In the genomic region with DNA sequence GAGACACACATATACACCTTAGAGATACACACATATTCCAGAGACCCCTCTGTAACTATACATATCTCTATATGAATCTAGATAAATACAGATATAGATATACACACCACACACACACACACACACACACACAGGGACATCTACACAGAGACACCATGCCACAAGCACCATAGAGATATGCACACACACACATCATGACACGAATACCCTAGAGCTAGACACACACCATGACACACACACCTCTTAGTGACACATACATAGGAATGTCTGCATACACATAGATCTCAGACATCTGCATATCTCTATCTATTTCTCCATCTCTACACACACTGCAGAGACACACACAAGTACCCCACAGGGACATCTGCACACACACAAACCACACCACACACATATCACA, we compare ENCODE assay signal across 37 cellular contexts.
"Had no signal": no experiment of that assay in that cellular context is flagged by ENCODE, and none has a peak within 500 bp of the region (broad histone marks: within the 10 kb centered on the region; RNA-seq: fewer than 3 reads in every experiment).

No MANE protein-coding gene starts in this region.

- H2AFZ ChIP-seq: PC-9 had no signal

- H3K27ac ChIP-seq: brain microvascular endothelial cell, cardiac muscle cell, KMS-11, PC-9, VCaP had no signal

- H3K4me3 ChIP-seq: cardiac muscle cell, PC-9 had no signal

- H3K9ac ChIP-seq: KMS-11 had no signal

- H3K27me3 ChIP-seq: brain microvascular endothelial cell, cardiac muscle cell had no signal

- H3K36me3 ChIP-seq: brain microvascular endothelial cell, cardiac muscle cell had no signal

- H3K36me3 Mint-ChIP-seq: activated CD4-positive, alpha-beta memory T cell treated with anti-CD3 and anti-CD28 coated beads for 36 hours; activated CD8-positive, alpha-beta memory T cell treated with anti-CD3 and anti-CD28 coated beads, Interleukin-2, amount 10 ng/mL, durations not matched to agents 7 days and 5 days; activated naive CD8-positive, alpha-beta T cell treated with anti-CD3 and anti-CD28 coated beads for 36 hours had no signal

- H3K4me2 ChIP-seq: KMS-11, PC-9 had no signal

- H3K4me3 Mint-ChIP-seq: activated B cell treated with CpG ODN at 0.5 μM for 24 hours; activated CD4-positive, alpha-beta memory T cell treated with anti-CD3 and anti-CD28 coated beads for 36 hours; activated CD8-positive, alpha-beta memory T cell treated with anti-CD3 and anti-CD28 coated beads, Interleukin-2, amount 10 ng/mL, durations not matched to agents 7 days and 5 days; activated naive CD8-positive, alpha-beta T cell treated with anti-CD3 and anti-CD28 coated beads for 36 hours; activated T-helper 17 cell treated with anti-CD3 and anti-CD28 coated beads, Interleukin-2, amount 50 U/mL, for 72 hours had no signal

- H3K9me3 Mint-ChIP-seq: activated B cell treated with CpG ODN at 0.5 μM for 24 hours; activated CD4-positive, alpha-beta memory T cell treated with anti-CD3 and anti-CD28 coated beads for 36 hours; activated naive CD8-positive, alpha-beta T cell treated with anti-CD3 and anti-CD28 coated beads for 36 hours had no signal

- H3K27ac Mint-ChIP-seq: activated B cell treated with CpG ODN at 0.5 μM for 24 hours; activated CD4-positive, alpha-beta memory T cell treated with anti-CD3 and anti-CD28 coated beads for 36 hours; activated CD8-positive, alpha-beta memory T cell treated with anti-CD3 and anti-CD28 coated beads, Interleukin-2, amount 10 ng/mL, durations not matched to agents 7 days and 5 days; activated naive CD8-positive, alpha-beta T cell treated with anti-CD3 and anti-CD28 coated beads for 36 hours; activated T-helper 17 cell treated with anti-CD3 and anti-CD28 coated beads, Interleukin-2, amount 50 U/mL, for 72 hours had no signal

- H3K4me1 Mint-ChIP-seq: activated B cell treated with CpG ODN at 0.5 μM for 24 hours; activated CD8-positive, alpha-beta memory T cell treated with anti-CD3 and anti-CD28 coated beads, Interleukin-2, amount 10 ng/mL, durations not matched to agents 7 days and 5 days; activated naive CD8-positive, alpha-beta T cell treated with anti-CD3 and anti-CD28 coated beads for 36 hours; activated T-helper 17 cell treated with anti-CD3 and anti-CD28 coated beads, Interleukin-2, amount 50 U/mL, for 72 hours had no signal

- DNase-seq: activated B cell treated with CpG ODN at 0.5 μM for 24 hours; activated CD4-positive, alpha-beta memory T cell treated with anti-CD3 and anti-CD28 coated beads for 36 hours; activated CD4-positive, alpha-beta T cell treated with anti-CD3 and anti-CD28 coated beads for 4 hours; activated CD4-positive, alpha-beta T cell treated with anti-CD3 and anti-CD28 coated beads, Interleukin-2, amount 50 U/mL, for 1 hour; activated CD4-positive, CD25-positive, alpha-beta regulatory T cell treated with anti-CD3 and anti-CD28 coated beads, Interleukin-2, amount 50 U/mL, for 72 hours; activated CD8-positive, alpha-beta memory T cell treated with anti-CD3 and anti-CD28 coated beads for 24 hours; activated CD8-positive, alpha-beta memory T cell treated with anti-CD3 and anti-CD28 coated beads, Interleukin-2, amount 10 ng/mL, durations not matched to agents 7 days and 5 days; activated CD8-positive, alpha-beta memory T cell treated with anti-CD3 and anti-CD28 coated beads, Interleukin-2, amount 50 U/mL, for 48 hours; activated effector memory CD4-positive, alpha-beta T cell treated with anti-CD3 and anti-CD28 coated beads, Interleukin-2, amount 50 U/mL, for 16 hours; activated naive CD4-positive, alpha-beta T cell; activated naive CD4-positive, alpha-beta T cell treated with anti-CD3 and anti-CD28 coated beads, Interleukin-2, amount 50 U/mL, for 16 hours; activated naive CD8-positive, alpha-beta T cell treated with anti-CD3 and anti-CD28 coated beads for 36 hours; activated T-cell treated with anti-CD3 and anti-CD28 coated beads, Interleukin-2, amount 50 U/mL, for 48 hours; amniotic stem cell; aorta; brain microvascular endothelial cell; MM.1S; MV-4-11; NCI-H1092; NCI-H1436 treated with DMSO at 0.1 percent for 48 hours; NCI-H1694 treated with DMSO at 0.1 percent for 48 hours; NCI-H2029; NCI-H2171; NCI-H510A; NCI-H526; NCI-H748 treated with DMSO at 0.1 percent for 48 hours; NK-92 treated with Interleukin-12 subunit alpha and Interleukin-12 subunit beta, amount 100 ng/mL, for 24 hours; PC-9; Right ventricle myocardium superior; SW 1271; T-helper 1 cell; T-helper 2 cell; T-helper 9 cell had no signal

- H3K27me3 Mint-ChIP-seq: activated B cell treated with CpG ODN at 0.5 μM for 24 hours; activated CD4-positive, alpha-beta memory T cell treated with anti-CD3 and anti-CD28 coated beads for 36 hours; activated CD8-positive, alpha-beta memory T cell treated with anti-CD3 and anti-CD28 coated beads, Interleukin-2, amount 10 ng/mL, durations not matched to agents 7 days and 5 days; activated naive CD8-positive, alpha-beta T cell treated with anti-CD3 and anti-CD28 coated beads for 36 hours had no signal
